11 cellular contexts compared by ENCODE assay signal in genomic region chr10:107129013-107129412, GRCh38. TPM values are rescaled to one million over a fixed set of nuclear protein-coding genes. Genes with fewer than 3 reads are reported as not detected.
"Had no signal": no experiment of that assay in that cellular context is flagged by ENCODE, and none has a peak within 500 bp of the region (broad histone marks: within the 10 kb centered on the region; RNA-seq: fewer than 3 reads in every experiment).

No MANE protein-coding gene starts in this region.

- FAIRE-seq: H1, H54 had no signal

- H3K4me3 ChIP-seq: GM23248, GM23338, HAP-1 had no signal

- H3K27ac ChIP-seq: GM23248 had no signal

- H3K4me1 ChIP-seq: HAP-1 had no signal

- H2AFZ ChIP-seq: GM23248, GM23338 had no signal

- H3K9me3 ChIP-seq: HAP-1 had no signal

- H3K4me2 ChIP-seq: GM23338 had no signal

- DNase-seq: GM23248, GOT3, H7, H9, HCEC 1CT, HFFc6 had no signal

- H3K36me3 ChIP-seq: HAP-1 had no signal

- H3K9ac ChIP-seq: GM23248 had no signal

- ATAC-seq: GM23338, HCT116 had no signal

RNA-seq across cellular contexts. Expression of gene SORCS1, which starts 35.5 kb away (rescaled TPM):
- polyA plus RNA-seq: GM23248 had no signal
